Comparison of ENCODE assay signal across 9 cellular contexts in the genomic region with DNA sequence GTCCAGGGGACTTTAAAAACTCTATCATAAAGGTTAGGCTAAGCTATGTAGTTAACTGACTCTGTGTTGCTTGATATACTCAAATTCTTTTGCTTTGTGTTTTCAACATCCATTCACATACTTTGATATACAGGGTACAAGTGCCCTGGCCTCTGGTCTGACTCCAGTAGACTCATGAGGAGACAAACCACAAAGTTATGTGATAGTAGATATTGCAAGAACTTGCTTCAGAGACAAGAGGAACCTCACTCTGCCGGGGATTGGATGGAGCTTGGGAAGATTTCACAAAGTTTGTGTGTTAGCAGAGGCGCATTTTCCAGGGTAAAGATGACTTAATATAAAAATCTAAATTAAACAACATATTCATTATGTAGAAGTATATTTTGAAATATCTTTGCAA. TPM values are rescaled to one million over a fixed set of nuclear protein-coding genes. Genes with fewer than 3 reads are reported as not detected.
DNase-seq lines count a peak whose midpoint lies in the region; ATAC-seq and TF ChIP-seq lines count a peak whose summit lies in the region.
"Had no signal": no experiment of that assay in that cellular context is flagged by ENCODE, and none has a peak within 500 bp of the region (broad histone marks: within the 10 kb centered on the region; RNA-seq: fewer than 3 reads in every experiment).

No MANE protein-coding gene starts in this region.

- CTCF ChIA-PET in Panc1 (lab: Charles Lee) = no interaction called here

- peaks cover 0 to 51% (median 41%) of the 10 kb centered on the region in 9 donors for H3K4me1 ChIP-seq in heart right ventricle
- peaks cover 9% of the 10 kb centered on the region for H3K4me1 ChIP-seq in Panc1 (ENCODE audit: control insufficient read depth, insufficient read depth, low read length)
- H3K4me1 ChIP-seq in upper lobe of right lung = peaks cover 11% of the 10 kb centered on the region

- H3K4me3 ChIP-seq in heart right ventricle = peak overlapping the region in 8 of 10 donors; percentile 63 to 83 (median 68)
- H3K4me3 ChIP-seq in Panc1 (ENCODE audit: low read depth in 2 of 2, low read length in 2 of 2) = peak overlapping the region; percentile 69 to 92; a peak in 3 of 4 replicates
- peak overlapping the region; percentile 69 for H3K4me3 ChIP-seq in upper lobe of right lung

- H3K27ac ChIP-seq in heart right ventricle (peak overlapping the region in 7 of 10 donors; percentile 93 to 96 (median 95)), Panc1 (ENCODE audit: low read length) (peak overlapping the region; percentile 98), upper lobe of right lung (peak overlapping the region; percentile 96)

- WGBS in heart right ventricle, 2 donors = 77 to 81% methylated on average over 2 of the region's 2 CpGs

- H3K9me3 ChIP-seq in heart right ventricle (no peaks in the 10 kb centered on the region), Panc1 (ENCODE audit: control insufficient read depth, insufficient read depth, low read depth, low read length) (no peaks in the 10 kb centered on the region), upper lobe of right lung (no peaks in the 10 kb centered on the region)
- H3K9me3 ChIP-seq: adrenal gland had no signal

- DNase-seq in heart right ventricle (no peak), left ventricle myocardium superior (no peak), Panc1 (ENCODE audit: low read depth, low spot score) (no peak), fibroblast of the conjunctiva (ENCODE audit: low read depth) (peak; percentile 35), upper lobe of right lung (no peak), NCI-H1105 treated with DMSO at 0.1 percent for 48 hours (lab: John Stamatoyannopoulos, UW) (no peak)
- DNase-seq: adrenal gland had no signal

- POLR2A ChIA-PET in Panc1 (lab: Charles Lee) = no interaction called here

- ATAC-seq in heart right ventricle (no peak), left ventricle myocardium superior (no peak), Panc1 (no peak), upper lobe of right lung (peak; percentile 38), HG03097 (IDR thresholded peaks at IDR 0.05; ENCODE audit: low FRiP score, unreplicated experiment) (no peak), GM21717 (IDR thresholded peaks at IDR 0.05; ENCODE audit: unreplicated experiment) (no peak)

- in situ Hi-C loops in Panc1 (cut with HindIII; ENCODE audit: low pct_unique_long_range_greater_than_20kb, low sequenced_read_pairs) = no loop called here

- H3K36me3 ChIP-seq in heart right ventricle (peaks cover 0 to 8% (median 0%) of the 10 kb centered on the region in 9 donors), Panc1 (ENCODE audit: control insufficient read depth, insufficient read depth, low read length) (peaks cover 2% of the 10 kb centered on the region; the same call in 1 of the 2 replicates), upper lobe of right lung (no peaks in the 10 kb centered on the region)
- H3K36me3 ChIP-seq: adrenal gland had no signal

- intact Hi-C loops in heart right ventricle (cut with DNase I) = loop anchor here in 7 of 10 donors (5.0 to 10.0 kb wide), 7 partner anchors 119 to 599 kb away; a partner anchor contains a TSS
- intact Hi-C loops in left ventricle myocardium superior (cut with micrococcal nuclease) = loop anchor here (5.0 to 10.0 kb wide), 2 partner anchors 129 to 459 kb away; a partner anchor contains a TSS
- intact Hi-C loops in Panc1 (cut with micrococcal nuclease; ENCODE audit: unreplicated experiment) = no loop called here
- intact Hi-C loops in upper lobe of right lung (cut with DNase I) = no loop called here

- BruUV-seq in Panc1 (replicated peaks; lab: Mats Ljungman, UMichigan) = no TSS peak

- no peak for TF ChIP-seq CTCF in heart right ventricle (IDR thresholded peaks at IDR 0.05)
- no peak for TF ChIP-seq CTCF in Panc1 (IDR thresholded peaks at IDR 0.05)
- TF ChIP-seq CTCF in upper lobe of right lung (IDR thresholded peaks at IDR 0.05) = no peak

- no peaks in the 10 kb centered on the region for H3K27me3 ChIP-seq in heart right ventricle
- H3K27me3 ChIP-seq in Panc1 (ENCODE audit: control insufficient read depth, insufficient read depth, low read length) = no peaks in the 10 kb centered on the region
- H3K27me3 ChIP-seq in upper lobe of right lung = no peaks in the 10 kb centered on the region
- H3K27me3 ChIP-seq: adrenal gland had no signal

RNA-seq across cellular contexts. Expression of a gene that starts 1.4 kb away (rescaled TPM):
- total RNA-seq in heart right ventricle = 10 to 100 TPM in 3 of 10 donors, 1 to 10 TPM in 7; 5.6 to 14.4 (median 9.4) TPM
- 10 to 100 TPM in 1 of 2 donors, 1 to 10 TPM in 1; 6.9 to 14.0 TPM for polyA plus RNA-seq in heart right ventricle
- total RNA-seq in left ventricle myocardium superior = 10.0 TPM
- total RNA-seq in Panc1 (2021; ENCODE audit: unreplicated experiment) = 8.1 TPM
- polyA plus RNA-seq in Panc1 (2012; ENCODE audit: insufficient read length) = 4.1 TPM
- total RNA-seq in upper lobe of right lung = 13.9 TPM

Comparison
In these comparisons a context has a peak if more than half of its experiments do, and no peak if none do; other contexts are left out.
1. intact Hi-C loops: an anchor here in heart right ventricle (5.0 to 10.0 kb wide) and left ventricle myocardium superior (5.0 to 10.0 kb wide); none called in Panc1 and upper lobe of right lung.